ENCODE assay signal across 16 cellular contexts in genomic region chr11:104152941-104153340, GRCh38. TPM values are rescaled to one million over a fixed set of nuclear protein-coding genes. Genes with fewer than 3 reads are reported as not detected.
A peak's percentile ranks its signal among the peaks of the same experiment; 100 is the strongest.
DNase-seq lines count a peak whose midpoint lies in the region; ATAC-seq and TF ChIP-seq lines count a peak whose summit lies in the region.
"Had no signal": no experiment of that assay in that cellular context is flagged by ENCODE, and none has a peak within 500 bp of the region (broad histone marks: within the 10 kb centered on the region; RNA-seq: fewer than 3 reads in every experiment).

No MANE protein-coding gene starts in this region.

- TF ChIP-seq CTCF in OCI-LY7 (conservative IDR thresholded peaks at IDR 0.05; ENCODE audit: low read length) = no peak
- no peak for TF ChIP-seq CTCF in colonic mucosa (IDR thresholded peaks at IDR 0.05)

- DNase-seq in NCI-H1417 (lab: John Stamatoyannopoulos, UW) (peak; percentile 22 to 81 (median 67)), NCI-H1417 treated with DMSO at 0.1 percent for 48 hours (lab: John Stamatoyannopoulos, UW) (no peak), OCI-LY7 (ENCODE audit: low spot score) (peak; percentile 18), GM23248 (no peak), NCI-H748 treated with DMSO at 0.1 percent for 48 hours (lab: John Stamatoyannopoulos, UW) (no peak), colonic mucosa (no peak)
- no peak for DNase-seq in naive thymus-derived CD4-positive, alpha-beta T cell
- DNase-seq: 8988T, islet precursor cell, KG1, NCI-H2171, pancreas had no signal

- H3K27ac ChIP-seq in OCI-LY7 (ENCODE audit: low read depth, low read length, poor library complexity, severe bottlenecking) (peak overlapping the region; percentile 26), GM23248 (no peak overlapping the region), colonic mucosa (no peak overlapping the region)
- H3K27ac ChIP-seq in naive thymus-derived CD4-positive, alpha-beta T cell (ENCODE audit: low read depth, low read length) = no peak overlapping the region
- H3K27ac ChIP-seq: breast epithelium, pancreas, VCaP had no signal

- H3K4me2 ChIP-seq in OCI-LY7 (ENCODE audit: low read length) (peak overlapping the region; percentile 57), GM23248 (ENCODE audit: unreplicated experiment) (no peak overlapping the region)

- H3K9me2 ChIP-seq in OCI-LY7 (ENCODE audit: insufficient read depth, low read length) = no peaks in the 10 kb centered on the region
- H3K9me2 ChIP-seq in GM23248 (ENCODE audit: insufficient read depth) = no peaks in the 10 kb centered on the region

- no peak overlapping the region for H3K27ac Mint-ChIP-seq in naive thymus-derived CD4-positive, alpha-beta T cell
- H3K27ac Mint-ChIP-seq: activated naive CD4-positive, alpha-beta T cell treated with anti-CD3 and anti-CD28 coated beads, Interleukin-2, amount 50 U/mL, for 24 hours had no signal

- no TSS peak for BruUV-seq in OCI-LY7 (replicated peaks; lab: Mats Ljungman, UMichigan)

- H3K4me1 ChIP-seq in OCI-LY7 (ENCODE audit: insufficient read depth, low read length, poor library complexity, severe bottlenecking) (peaks cover 21% of the 10 kb centered on the region), GM23248 (ENCODE audit: insufficient read depth) (peaks cover 8% of the 10 kb centered on the region), colonic mucosa (no peaks in the 10 kb centered on the region)
- H3K4me1 ChIP-seq in naive thymus-derived CD4-positive, alpha-beta T cell (ENCODE audit: control insufficient read depth in 2 of 2, insufficient read depth in 2 of 2, low read length in 2 of 2) = no peaks in the 10 kb centered on the region
- H3K4me1 ChIP-seq: breast epithelium, pancreas had no signal

- H3F3A ChIP-seq in GM23248 (ENCODE audit: insufficient read depth) = no peaks in the 10 kb centered on the region

- no peaks in the 10 kb centered on the region for H3K36me3 Mint-ChIP-seq in naive thymus-derived CD4-positive, alpha-beta T cell
- H3K36me3 Mint-ChIP-seq: activated naive CD4-positive, alpha-beta T cell treated with anti-CD3 and anti-CD28 coated beads, Interleukin-2, amount 50 U/mL, for 24 hours had no signal

- H2AFZ ChIP-seq in OCI-LY7 (ENCODE audit: low read length) = peak overlapping the region; percentile 59
- H2AFZ ChIP-seq in GM23248 = no peak overlapping the region

- no peaks in the 10 kb centered on the region for H3K9me3 Mint-ChIP-seq in naive thymus-derived CD4-positive, alpha-beta T cell
- H3K9me3 Mint-ChIP-seq: activated naive CD4-positive, alpha-beta T cell treated with anti-CD3 and anti-CD28 coated beads, Interleukin-2, amount 50 U/mL, for 24 hours had no signal

- peak; percentile 41 for ATAC-seq in HG03442 (IDR thresholded peaks at IDR 0.05; ENCODE audit: unreplicated experiment)
- ATAC-seq in naive thymus-derived CD4-positive, alpha-beta T cell = peak; percentile 65
- ATAC-seq: pancreas had no signal

- no peak overlapping the region for H3K4me3 Mint-ChIP-seq in naive thymus-derived CD4-positive, alpha-beta T cell
- H3K4me3 Mint-ChIP-seq: activated naive CD4-positive, alpha-beta T cell treated with anti-CD3 and anti-CD28 coated beads, Interleukin-2, amount 50 U/mL, for 24 hours had no signal

- in situ Hi-C loops in GM23248 (cut with MboI) = no loop called here

- H4K20me1 ChIP-seq in OCI-LY7 (ENCODE audit: insufficient read depth, low read length) (no peaks in the 10 kb centered on the region), GM23248 (ENCODE audit: insufficient read depth) (no peaks in the 10 kb centered on the region)

- peaks cover 0 to 7% (median 0%) of the 10 kb centered on the region in 7 donors for H3K4me1 Mint-ChIP-seq in naive thymus-derived CD4-positive, alpha-beta T cell
- H3K4me1 Mint-ChIP-seq: activated naive CD4-positive, alpha-beta T cell treated with anti-CD3 and anti-CD28 coated beads, Interleukin-2, amount 50 U/mL, for 24 hours had no signal

- H3K4me3 ChIP-seq in OCI-LY7 (ENCODE audit: low read depth, low read length, poor library complexity, severe bottlenecking) (no peak overlapping the region), GM23248 (no peak overlapping the region), colonic mucosa (no peak overlapping the region)
- H3K4me3 ChIP-seq in naive thymus-derived CD4-positive, alpha-beta T cell (ENCODE audit: low read length) = no peak overlapping the region
- H3K4me3 ChIP-seq: breast epithelium, pancreas had no signal

- CTCF ChIA-PET in OCI-LY7 (lab: Charles Lee; ENCODE audit: unreplicated experiment) = interaction anchor here (0.5 to 1.3 kb wide), 2 partner anchors 11 to 266 kb away, joined by 3 read pairs; partner anchors contain the start of gene PDGFD
- CTCF ChIA-PET in naive thymus-derived CD4-positive, alpha-beta T cell (lab: Charles Lee) = interaction anchor here (0.6 kb wide), 1 partner anchor 1003 kb away, joined by 3 read pairs; no protein-coding TSS in a partner anchor

- H3K27me3 Mint-ChIP-seq in naive thymus-derived CD4-positive, alpha-beta T cell = no peaks in the 10 kb centered on the region
- H3K27me3 Mint-ChIP-seq: activated naive CD4-positive, alpha-beta T cell treated with anti-CD3 and anti-CD28 coated beads, Interleukin-2, amount 50 U/mL, for 24 hours had no signal

- intact Hi-C loops in OCI-LY7 (cut with micrococcal nuclease; ENCODE audit: unreplicated experiment) (loop anchor here (5.0 kb wide), 1 partner anchor 179 kb away; no protein-coding TSS in a partner anchor), colonic mucosa (cut with DNase I) (loop anchor here (5.0 kb wide), 2 partner anchors 226 to 471 kb away; no protein-coding TSS in a partner anchor)
- intact Hi-C loops in naive thymus-derived CD4-positive, alpha-beta T cell (cut with micrococcal nuclease) = no loop called here

- H3K27me3 ChIP-seq in naive thymus-derived CD4-positive, alpha-beta T cell (ENCODE audit: control insufficient read depth in 2 of 2, insufficient read depth in 2 of 2, low read length in 2 of 2) = no peaks in the 10 kb centered on the region
- H3K27me3 ChIP-seq in GM23248 (replicated peaks; ENCODE audit: insufficient read depth) = no peaks in the 10 kb centered on the region
- H3K27me3 ChIP-seq in colonic mucosa = no peaks in the 10 kb centered on the region
- H3K27me3 ChIP-seq: breast epithelium, pancreas had no signal

- H3K79me2 ChIP-seq in OCI-LY7 (ENCODE audit: insufficient read depth, low read depth, low read length) = peaks cover 3% of the 10 kb centered on the region; the same call in 1 of the 2 replicates
- no peaks in the 10 kb centered on the region for H3K79me2 ChIP-seq in GM23248 (ENCODE audit: insufficient read depth)

- POLR2A ChIA-PET in OCI-LY7 (lab: Charles Lee) = interaction anchor here (0.7 to 2.5 kb wide), 2 partner anchors 10 to 776 kb away, joined by 3 to 28 read pairs; partner anchors contain the start of gene PDGFD
- POLR2A ChIA-PET in naive thymus-derived CD4-positive, alpha-beta T cell (lab: Charles Lee) = no interaction called here

- H3K9me3 ChIP-seq in OCI-LY7 (ENCODE audit: low read length) (no peaks in the 10 kb centered on the region), GM23248 (ENCODE audit: low read depth) (no peaks in the 10 kb centered on the region), colonic mucosa (no peaks in the 10 kb centered on the region)
- H3K9me3 ChIP-seq in naive thymus-derived CD4-positive, alpha-beta T cell (ENCODE audit: control insufficient read depth in 2 of 3, low read length in 3 of 3) = no peaks in the 10 kb centered on the region
- H3K9me3 ChIP-seq: breast epithelium, pancreas had no signal

- H3K9ac ChIP-seq in GM23248 = no peak overlapping the region
- no peak overlapping the region for H3K9ac ChIP-seq in colonic mucosa (ENCODE audit: low read depth in 2 of 2, low read length in 2 of 2)

- H3K36me3 ChIP-seq in OCI-LY7 (ENCODE audit: insufficient read depth, low read length) (no peaks in the 10 kb centered on the region), GM23248 (ENCODE audit: low read depth) (no peaks in the 10 kb centered on the region), colonic mucosa (no peaks in the 10 kb centered on the region)
- no peaks in the 10 kb centered on the region for H3K36me3 ChIP-seq in naive thymus-derived CD4-positive, alpha-beta T cell (ENCODE audit: control insufficient read depth in 2 of 3, insufficient read depth in 3 of 3, low read length in 3 of 3)
- H3K36me3 ChIP-seq: breast epithelium, pancreas had no signal

RNA-seq across cellular contexts. Expression of gene PDGFD, which starts 11.0 kb away (rescaled TPM):
- 0.98 and 1.0 TPM in 2 replicates for total RNA-seq in OCI-LY7 (2014; rRNA removed; shearing (Covaris generic))
- total RNA-seq in OCI-LY7 (2022) (6.0 and 8.8 TPM in 2 replicates), colonic mucosa (1 to 10 TPM; 2.1 to 5.4 TPM)
- total RNA-seq in naive thymus-derived CD4-positive, alpha-beta T cell = 1 to 10 TPM in 1 of 5 experiments, under 1 TPM in 1, not detected in 3; 0.40 to 3.6 TPM
- polyA plus RNA-seq in naive thymus-derived CD4-positive, alpha-beta T cell = under 1 TPM; 0.05 to 0.12 TPM
- total RNA-seq in GM23248 (2014; rRNA removed; shearing (Covaris generic)) = 0.25 and 1.3 TPM in 2 replicates
- polyA plus RNA-seq in GM23248 (2016; fragmentation: Nextera tagmentation; extraction: Ambion mirVana) = 0.81 and 1.0 TPM in 2 replicates

Comparison
In these comparisons a context has a peak if more than half of its experiments do, and no peak if none do; other contexts are left out.
1. DNase-seq: peak in NCI-H1417 (3 of 3) and OCI-LY7 (single experiment); none in NCI-H1417 treated with DMSO at 0.1 percent for 48 hours (single experiment), naive thymus-derived CD4-positive, alpha-beta T cell (0 of 9), GM23248 (single experiment), NCI-H748 treated with DMSO at 0.1 percent for 48 hours (single experiment) and colonic mucosa (single experiment).
2. intact Hi-C loops: an anchor here in OCI-LY7 (5.0 kb wide) and colonic mucosa (5.0 kb wide); none called in naive thymus-derived CD4-positive, alpha-beta T cell.